In genomic region chr12:122845041-122845864, GRCh38 we compare ENCODE assay signal across 16 cellular contexts. TPM values are rescaled to one million over a fixed set of nuclear protein-coding genes. Genes with fewer than 3 reads are reported as not detected.
DNase-seq lines count a peak whose midpoint lies in the region; ATAC-seq and TF ChIP-seq lines count a peak whose summit lies in the region.
"Had no signal": no experiment of that assay in that cellular context is flagged by ENCODE, and none has a peak within 500 bp of the region (broad histone marks: within the 10 kb centered on the region; RNA-seq: fewer than 3 reads in every experiment).

No MANE protein-coding gene starts in this region.

- peaks cover 5% of the 10 kb centered on the region; the same call in 1 of the 2 replicates for H4K20me1 ChIP-seq in GM23338 (replicated peaks; ENCODE audit: insufficient read depth)

- H3K27me3 Mint-ChIP-seq in GM23338 (ENCODE audit: insufficient read depth, low read depth, poor library complexity): peaks cover 23% of the 10 kb centered on the region

- H3K4me1 ChIP-seq in GM23338 (ENCODE audit: insufficient read depth) (peaks cover 7% of the 10 kb centered on the region; the same call in 1 of the 2 replicates), adrenal gland (replicated peaks in 1 of 2) (peaks cover 28 to 34% of the 10 kb centered on the region in 2 donors), rectal smooth muscle tissue (ENCODE audit: control insufficient read depth, insufficient read depth, low read length) (no peaks in the 10 kb centered on the region)

- H3K9ac ChIP-seq in rectal smooth muscle tissue (ENCODE audit: low read length): no peak overlapping the region
- H3K9ac ChIP-seq: KMS-11 had no signal

- TF ChIP-seq POLR2A in adrenal gland (IDR thresholded peaks at IDR 0.05): peak in 1 of 2 donors; percentile 50

- intact Hi-C loops in adrenal gland (cut with DNase I): no loop called here

- H2AFZ ChIP-seq in GM23338: no peak overlapping the region

- no peak overlapping the region for H3K4me2 ChIP-seq in GM23338
- H3K4me2 ChIP-seq: KMS-11 had no signal

- H3K36me3 Mint-ChIP-seq in GM23338 (ENCODE audit: low read depth): no peaks in the 10 kb centered on the region; the same call in 2 of the 3 replicates
- H3K36me3 Mint-ChIP-seq: activated naive CD4-positive, alpha-beta T cell treated with anti-CD3 and anti-CD28 coated beads, Interleukin-2, amount 50 U/mL, for 72 hours had no signal

- no peak overlapping the region for H3K27ac ChIP-seq in GM23338 (ENCODE audit: low read depth)
- H3K27ac ChIP-seq in adrenal gland: peak overlapping the region in 3 of 5 donors; percentile 32 to 98 (median 57)
- peak overlapping the region; percentile 14 for H3K27ac ChIP-seq in rectal smooth muscle tissue (ENCODE audit: low read depth, low read length)
- H3K27ac ChIP-seq: C4-2B, KMS-11 had no signal

- H3K9me2 ChIP-seq in GM23338 (ENCODE audit: insufficient read depth): no peaks in the 10 kb centered on the region

- no peaks in the 10 kb centered on the region for H3K9me3 Mint-ChIP-seq in GM23338
- H3K9me3 Mint-ChIP-seq: activated naive CD4-positive, alpha-beta T cell treated with anti-CD3 and anti-CD28 coated beads, Interleukin-2, amount 50 U/mL, for 72 hours; HFFc6 had no signal

- no peaks in the 10 kb centered on the region for H3K9me3 ChIP-seq in adrenal gland (replicated peaks in 1 of 3)

- DNase-seq in GM23338 (ENCODE audit: low spot score) (peak; percentile 28), adrenal gland (peak in 5 of 7 donors; percentile 52 to 77 (median 66)), islet precursor cell (peak; percentile 64), SK-N-DZ (ENCODE audit: low spot score) (no peak)
- DNase-seq: activated T-cell treated with anti-CD3 and anti-CD28 coated beads for 4 hours, HFFc6, NCI-H1436, NCI-H524 treated with DMSO at 0.1 percent for 48 hours had no signal

- WGBS in adrenal gland, 4 donors: 66 to 93% (median 68%) methylated on average over 7 to 30 of the region's 30 CpGs

- no peak for TF ChIP-seq CTCF in GM23338 (conservative IDR thresholded peaks at IDR 0.05; ENCODE audit: low read depth in 2 of 2)
- no peak for TF ChIP-seq CTCF in adrenal gland (IDR thresholded peaks at IDR 0.05)

- H3K27me3 ChIP-seq in GM23338 (ENCODE audit: insufficient read depth) (no peaks in the 10 kb centered on the region), adrenal gland (no peaks in the 10 kb centered on the region), rectal smooth muscle tissue (ENCODE audit: control insufficient read depth, insufficient read depth, low read length) (no peaks in the 10 kb centered on the region)

- peak; percentile 40 for ATAC-seq in GM23338
- no peak for ATAC-seq in HG02571 (IDR thresholded peaks at IDR 0.05; ENCODE audit: unreplicated experiment)
- no peak for ATAC-seq in GM21619 (IDR thresholded peaks at IDR 0.05; ENCODE audit: unreplicated experiment)
- ATAC-seq: activated naive CD4-positive, alpha-beta T cell treated with anti-CD3 and anti-CD28 coated beads, Interleukin-2, amount 50 U/mL, for 72 hours; Panc1 had no signal

- H3K27ac Mint-ChIP-seq in GM23338: no peak overlapping the region
- H3K27ac Mint-ChIP-seq: HFFc6 had no signal

- H3K79me2 ChIP-seq in GM23338 (replicated peaks; ENCODE audit: insufficient read depth): no peaks in the 10 kb centered on the region

- H3K4me3 ChIP-seq in GM23338 (no peak overlapping the region), adrenal gland (no peak overlapping the region), rectal smooth muscle tissue (ENCODE audit: low read length) (no peak overlapping the region)
- H3K4me3 ChIP-seq: lung had no signal

- H3K4me3 Mint-ChIP-seq in GM23338: no peak overlapping the region
- H3K4me3 Mint-ChIP-seq: HFFc6 had no signal

- H3F3A ChIP-seq in GM23338 (replicated peaks; ENCODE audit: low read depth): no peaks in the 10 kb centered on the region

- peaks cover 17% of the 10 kb centered on the region for H3K4me1 Mint-ChIP-seq in GM23338

- H3K36me3 ChIP-seq in GM23338 (ENCODE audit: insufficient read depth): no peaks in the 10 kb centered on the region
- no peaks in the 10 kb centered on the region for H3K36me3 ChIP-seq in adrenal gland (replicated peaks in 1 of 2)
- H3K36me3 ChIP-seq in rectal smooth muscle tissue (ENCODE audit: control insufficient read depth, insufficient read depth, low read length): no peaks in the 10 kb centered on the region

TF ChIP-seq in GM23338, 12 proteins besides CTCF, POLR2A, EP300 and RAD21:
- TF ChIP-seq POLR2AphosphoS5 (IDR thresholded peaks at IDR 0.05; ENCODE audit: low read depth) (no peak), JUNB (IDR thresholded peaks at IDR 0.05; ENCODE audit: unreplicated experiment) (no peak), NANOG (IDR thresholded peaks at IDR 0.05; ENCODE audit: borderline replicate concordance) (no peak), STAT1 (IDR thresholded peaks at IDR 0.05; ENCODE audit: unreplicated experiment) (no peak), CREB1 (CRISPR knock-in tag; IDR thresholded peaks at IDR 0.05; ENCODE audit: low read depth) (no peak), EZH2 (IDR thresholded peaks at IDR 0.05; ENCODE audit: low read depth, unreplicated experiment) (no peak)

RNA-seq across cellular contexts. Expression of gene HIP1R, which starts 10.0 kb away (rescaled TPM):
- 19.9 and 22.1 TPM in 2 replicates for total RNA-seq in GM23338 (2014; rRNA removed; shearing (Covaris generic))
- polyA plus RNA-seq in GM23338 (2016; fragmentation: Nextera tagmentation; extraction: Ambion mirVana): 6.7 and 8.0 TPM in 2 replicates
- 100 to 1,000 TPM in 1 of 8 donors, 10 to 100 TPM in 7; 32.2 to 107 (median 41.3) TPM for total RNA-seq in adrenal gland
- 10 to 100 TPM; 21.6 to 70.9 (median 57.5) TPM for polyA plus RNA-seq in adrenal gland
- 22.9 and 33.4 TPM in 2 replicates for polyA plus RNA-seq in SK-N-DZ (2014; cell fraction: cytosol; rRNA removed)
- 158 and 178 TPM in 2 replicates for polyA plus RNA-seq in SK-N-DZ (2014; cell fraction: nucleus; rRNA removed)

RNA-seq across cellular contexts. Expression of gene VPS37B, which starts 50.7 kb away (rescaled TPM):
- 10.4 and 10.9 TPM in 2 replicates for total RNA-seq in GM23338 (2014; rRNA removed; shearing (Covaris generic))
- 6.7 and 6.8 TPM in 2 replicates for polyA plus RNA-seq in GM23338 (2016; fragmentation: Nextera tagmentation; extraction: Ambion mirVana)
- total RNA-seq in adrenal gland: 10 to 100 TPM; 21.8 to 46.1 (median 30.7) TPM
- polyA plus RNA-seq in adrenal gland: 10 to 100 TPM; 11.0 to 52.4 (median 25.7) TPM
- polyA plus RNA-seq in SK-N-DZ (2014; cell fraction: cytosol; rRNA removed): 19.7 TPM in 2 replicates
- 11.5 and 15.3 TPM in 2 replicates for polyA plus RNA-seq in SK-N-DZ (2014; cell fraction: nucleus; rRNA removed)
